Comparison of ENCODE assay signal across 1 cellular context in the genomic region with DNA sequence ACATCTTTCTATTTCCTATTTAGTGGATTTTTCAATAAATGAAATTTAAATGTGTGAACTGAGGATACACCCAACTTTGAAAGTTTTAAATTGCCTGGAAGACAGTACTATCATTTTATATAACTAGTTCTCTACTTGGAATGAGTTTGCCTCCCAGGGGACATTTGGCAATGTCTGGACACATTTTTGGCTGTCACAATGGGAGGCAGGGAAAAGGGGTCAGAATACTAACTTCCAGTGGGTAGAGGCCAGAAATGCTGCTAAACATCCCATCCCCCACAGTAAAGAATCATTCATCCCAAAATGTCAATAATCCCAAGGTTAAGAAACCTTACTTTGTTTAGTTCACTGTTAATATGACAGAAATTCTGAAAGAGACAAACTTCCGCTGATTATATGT.
TF ChIP-seq lines count a peak whose summit lies in the region.

No MANE protein-coding gene starts in this region.

TF ChIP-seq in GM12878, 131 proteins besides CTCF, POLR2A, EP300 and RAD21:
- TF ChIP-seq NFXL1 (IDR thresholded peaks at IDR 0.05; ENCODE audit: borderline replicate concordance) (no peak), JUNB (IDR thresholded peaks at IDR 0.05) (no peak), MTA2 (IDR thresholded peaks at IDR 0.05; ENCODE audit: low read depth) (no peak), USF1 (IDR thresholded peaks at IDR 0.05; ENCODE audit: borderline replicate concordance, extremely low read length, insufficient read depth, low read depth, low read length) (no peak), STAT1 (conservative IDR thresholded peaks at IDR 0.05) (no peak), SRF (IDR thresholded peaks at IDR 0.05; ENCODE audit: low read depth in 2 of 2, low read length in 2 of 2) (no peak), ZNF622 (IDR thresholded peaks at IDR 0.05) (no peak), RB1 (IDR thresholded peaks at IDR 0.05; ENCODE audit: borderline replicate concordance) (no peak)
- TF ChIP-seq, protein P1, sequence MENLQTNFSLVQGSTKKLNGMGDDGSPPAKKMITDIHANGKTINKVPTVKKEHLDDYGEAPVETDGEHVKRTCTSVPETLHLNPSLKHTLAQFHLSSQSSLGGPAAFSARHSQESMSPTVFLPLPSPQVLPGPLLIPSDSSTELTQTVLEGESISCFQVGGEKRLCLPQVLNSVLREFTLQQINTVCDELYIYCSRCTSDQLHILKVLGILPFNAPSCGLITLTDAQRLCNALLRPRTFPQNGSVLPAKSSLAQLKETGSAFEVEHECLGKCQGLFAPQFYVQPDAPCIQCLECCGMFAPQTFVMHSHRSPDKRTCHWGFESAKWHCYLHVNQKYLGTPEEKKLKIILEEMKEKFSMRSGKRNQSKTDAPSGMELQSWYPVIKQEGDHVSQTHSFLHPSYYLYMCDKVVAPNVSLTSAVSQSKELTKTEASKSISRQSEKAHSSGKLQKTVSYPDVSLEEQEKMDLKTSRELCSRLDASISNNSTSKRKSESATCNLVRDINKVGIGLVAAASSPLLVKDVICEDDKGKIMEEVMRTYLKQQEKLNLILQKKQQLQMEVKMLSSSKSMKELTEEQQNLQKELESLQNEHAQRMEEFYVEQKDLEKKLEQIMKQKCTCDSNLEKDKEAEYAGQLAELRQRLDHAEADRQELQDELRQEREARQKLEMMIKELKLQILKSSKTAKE (IDR thresholded peaks at IDR 0.05; ENCODE audit: low read depth, poor library complexity, severe bottlenecking) = no peak
